Comparison of ENCODE assay signal across 10 cellular contexts in genomic region chr20:40265872-40266533, GRCh38.
A peak's percentile ranks its signal among the peaks of the same experiment; 100 is the strongest.
DNase-seq lines count a peak whose midpoint lies in the region; ATAC-seq and TF ChIP-seq lines count a peak whose summit lies in the region.
"Had no signal": no experiment of that assay in that cellular context is flagged by ENCODE, and none has a peak within 500 bp of the region (broad histone marks: within the 10 kb centered on the region; RNA-seq: fewer than 3 reads in every experiment).

No MANE protein-coding gene starts in this region.

- H3K4me3 ChIP-seq in MM.1S (ENCODE audit: low read length), result no peak overlapping the region

- no peaks in the 10 kb centered on the region for H3K4me1 Mint-ChIP-seq in Calu3 (ENCODE audit: low read depth, unreplicated experiment)

- intact Hi-C loops in Calu3 (cut with micrococcal nuclease; ENCODE audit: unreplicated experiment), result loop anchor here (1.0 to 5.0 kb wide), 3 partner anchors 424 to 1154 kb away; no protein-coding TSS in a partner anchor

- no peaks in the 10 kb centered on the region for H3F3A ChIP-seq in MM.1S (ENCODE audit: insufficient read depth, low read length)

- CTCF ChIA-PET in Calu3 (lab: Charles Lee), result interaction anchor here (2.1 kb wide), 1 partner anchor 423 kb away, joined by 6 read pairs; the partner anchor contains the start of gene MAFB

- H3K36me3 Mint-ChIP-seq in Calu3 (ENCODE audit: insufficient read depth, unreplicated experiment), result no peaks in the 10 kb centered on the region

- ATAC-seq in GM21529 (IDR thresholded peaks at IDR 0.05; ENCODE audit: unreplicated experiment) (no peak), HG03442 (IDR thresholded peaks at IDR 0.05; ENCODE audit: unreplicated experiment) (no peak)

- no peaks in the 10 kb centered on the region for H3K79me2 ChIP-seq in MM.1S (ENCODE audit: low read length)

- H4K20me1 ChIP-seq in MM.1S (ENCODE audit: insufficient read depth, low read length), result no peaks in the 10 kb centered on the region

- no peak overlapping the region for H3K27ac Mint-ChIP-seq in Calu3 (ENCODE audit: unreplicated experiment)
- H3K27ac Mint-ChIP-seq: stimulated activated naive CD8-positive, alpha-beta T cell treated with anti-CD3 and anti-CD28 coated beads, Interleukin-15, Interleukin-2, amounts not matched to agents 100 ng/mL and 50 ng/mL, for 24 hours had no signal

- no TSS peak for BruUV-seq in Calu3 (replicated peaks; lab: Mats Ljungman, UMichigan)

- no peaks in the 10 kb centered on the region for H3K36me3 ChIP-seq in MM.1S (replicated peaks; ENCODE audit: insufficient read depth, low read length)

- no peaks in the 10 kb centered on the region for H3K9me2 ChIP-seq in MM.1S (replicated peaks; ENCODE audit: insufficient read depth, low read length)

- peak; percentile 47 for TF ChIP-seq CTCF in Calu3 (IDR thresholded peaks at IDR 0.05; ENCODE audit: unreplicated experiment)
- TF ChIP-seq CTCF in MM.1S (IDR thresholded peaks at IDR 0.05; ENCODE audit: low read length), result peak; percentile 42

- H3K27me3 ChIP-seq in MM.1S (replicated peaks; ENCODE audit: insufficient read depth, low read length), result no peaks in the 10 kb centered on the region

- no peak overlapping the region for H3K4me2 ChIP-seq in MM.1S (ENCODE audit: low read depth, low read length)

- H3K4me1 ChIP-seq in MM.1S (ENCODE audit: low read length), result no peaks in the 10 kb centered on the region

- no peak overlapping the region for H3K27ac ChIP-seq in MM.1S (ENCODE audit: low read length)
- H3K27ac ChIP-seq: epithelial cell of prostate had no signal

- DNase-seq in Calu3 (peak; percentile 49), MM.1S (peak; percentile 22), cerebellar cortex (ENCODE audit: low spot score) (peak; percentile 13), lung microvascular endothelial cell (ENCODE audit: low read depth in 2 of 2) (peak; percentile 37 to 79)
- no peak for DNase-seq in activated T-cell treated with anti-CD3 and anti-CD28 coated beads, Interleukin-2, amount 50 U/mL, for 48 hours
- DNase-seq in stimulated activated CD4-positive, alpha-beta T cell treated with anti-CD3 and anti-CD28 coated beads, Interleukin-12 subunit alpha, Interleukin-12 subunit beta, amount 100 ng/mL, for 4 hours, result no peak

- no peaks in the 10 kb centered on the region for H3K9me3 Mint-ChIP-seq in Calu3 (ENCODE audit: low read depth, unreplicated experiment)
- H3K9me3 Mint-ChIP-seq: stimulated activated naive CD8-positive, alpha-beta T cell treated with anti-CD3 and anti-CD28 coated beads, Interleukin-15, Interleukin-2, amounts not matched to agents 100 ng/mL and 50 ng/mL, for 24 hours had no signal

- H3K27me3 Mint-ChIP-seq in Calu3 (ENCODE audit: unreplicated experiment), result peaks cover 56% of the 10 kb centered on the region
- H3K27me3 Mint-ChIP-seq: stimulated activated naive CD8-positive, alpha-beta T cell treated with anti-CD3 and anti-CD28 coated beads, Interleukin-15, Interleukin-2, amounts not matched to agents 100 ng/mL and 50 ng/mL, for 24 hours had no signal

- no peak overlapping the region for H3K9ac ChIP-seq in MM.1S (ENCODE audit: low read length)

- H2AFZ ChIP-seq in MM.1S (ENCODE audit: low read length), result no peak overlapping the region

- no peak overlapping the region for H3K4me3 Mint-ChIP-seq in Calu3 (ENCODE audit: low read depth, unreplicated experiment)
- H3K4me3 Mint-ChIP-seq: stimulated activated naive CD8-positive, alpha-beta T cell treated with anti-CD3 and anti-CD28 coated beads, Interleukin-15, Interleukin-2, amounts not matched to agents 100 ng/mL and 50 ng/mL, for 24 hours had no signal

- H3K9me3 ChIP-seq in MM.1S (replicated peaks; ENCODE audit: insufficient read depth, low read length), result no peaks in the 10 kb centered on the region

Comparison
In these comparisons a context has a peak if more than half of its experiments do, and no peak if none do; other contexts are left out.
1. DNase-seq: peak in Calu3 (single experiment), MM.1S (single experiment), cerebellar cortex (single experiment) and lung microvascular endothelial cell (2 of 2); none in activated T-cell treated with anti-CD3 and anti-CD28 coated beads, Interleukin-2, amount 50 U/mL, for 48 hours (0 of 2) and stimulated activated CD4-positive, alpha-beta T cell treated with anti-CD3 and anti-CD28 coated beads, Interleukin-12 subunit alpha, Interleukin-12 subunit beta, amount 100 ng/mL, for 4 hours (single experiment).